23 cellular contexts compared by ENCODE assay signal in the genomic region with DNA sequence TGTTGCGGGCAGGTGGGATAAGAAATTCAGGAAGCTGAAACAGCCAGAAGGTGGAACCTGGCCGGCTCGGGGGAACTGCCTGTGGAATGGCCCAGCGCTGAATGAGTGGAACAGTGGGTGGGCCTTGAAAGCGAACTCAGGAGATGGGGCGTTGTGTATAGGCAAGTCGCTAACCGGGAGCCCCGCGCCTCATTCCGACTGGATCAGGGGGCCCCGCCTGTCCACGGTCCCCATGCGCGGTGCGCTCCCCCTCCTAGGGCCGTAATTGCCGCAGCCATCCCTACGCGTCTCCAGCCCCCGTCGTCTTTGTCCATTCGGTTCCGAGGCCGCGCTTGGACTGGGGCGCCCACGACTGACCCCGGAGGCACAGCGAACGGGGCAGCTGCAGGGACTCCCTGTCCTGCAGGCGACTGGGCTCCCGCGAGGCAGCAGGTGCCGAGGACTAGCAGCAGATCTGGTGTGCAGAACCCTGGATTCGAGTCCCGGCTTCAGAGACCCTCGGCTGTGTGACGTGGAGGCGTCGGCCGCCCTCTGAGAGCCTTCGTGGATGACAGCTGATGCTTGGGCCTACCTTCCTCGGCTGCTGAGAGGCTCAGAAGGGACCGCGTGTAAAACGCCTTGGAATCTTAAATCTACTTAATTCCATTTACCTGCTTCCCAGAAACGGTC. TPM values are rescaled to one million over a fixed set of nuclear protein-coding genes. Genes with fewer than 3 reads are reported as not detected.
DNase-seq lines count a peak whose midpoint lies in the region; FAIRE-seq and TF ChIP-seq lines count a peak whose summit lies in the region.
"Had no signal": no experiment of that assay in that cellular context is flagged by ENCODE, and none has a peak within 500 bp of the region (broad histone marks: within the 10 kb centered on the region; RNA-seq: fewer than 3 reads in every experiment).

No MANE protein-coding gene starts in this region.

- H3K27ac ChIP-seq in breast epithelium, result no peak overlapping the region
- no peak overlapping the region for H3K27ac ChIP-seq in coronary artery
- no peak overlapping the region for H3K27ac ChIP-seq in kidney (ENCODE audit: low read depth in 2 of 2, low read length in 2 of 2)
- no peak overlapping the region for H3K27ac ChIP-seq in sigmoid colon
- H3K27ac ChIP-seq: HL-60, left lung, upper lobe of left lung had no signal

- H3K4me3 ChIP-seq in breast epithelium (peak overlapping the region in 2 of 3 donors; percentile 9 to 49), coronary artery (peak overlapping the region; percentile 51), kidney (ENCODE audit: low read length in 2 of 2) (no peak overlapping the region), sigmoid colon (no peak overlapping the region)
- H3K4me3 ChIP-seq: GM12878 had no signal

- CTCF ChIA-PET in MCF 10A (lab: Yijun Ruan, JAX), result interaction anchor here (0.6 to 1.1 kb wide), 4 partner anchors 10 to 282 kb away, joined by 3 to 5 read pairs (median 4); no protein-coding TSS in a partner anchor

- H3K4me3 Mint-ChIP-seq in MCF 10A (ENCODE audit: unreplicated experiment), result no peak overlapping the region
- H3K4me3 Mint-ChIP-seq: activated CD8-positive, alpha-beta T cell treated with anti-CD3 and anti-CD28 coated beads, Interleukin-2, amount 10 ng/mL, durations not matched to agents 7 days and 5 days; mesothelial cell of epicardium had no signal

- DNase-seq in breast epithelium (ENCODE audit: low spot score in 2 of 2) (no peak), MCF 10A (ENCODE audit: unreplicated experiment) (no peak), coronary artery (ENCODE audit: low spot score) (no peak), kidney (peak; percentile 61), sigmoid colon (peak; percentile 47), NCI-H146 treated with DMSO at 0.1 percent for 48 hours (lab: John Stamatoyannopoulos, UW; ENCODE audit: unreplicated experiment) (no peak), activated T-cell treated with anti-CD3 and anti-CD28 coated beads for 4 hours (no peak), Kasumi-1 (lab: John Stamatoyannopoulos, UW) (no peak)
- DNase-seq: COR-L47, NCI-H2081, NCI-H774 had no signal

- POLR2A ChIA-PET in MCF 10A (lab: Yijun Ruan, JAX), result no interaction called here

- peaks cover 4% of the 10 kb centered on the region for H3K27me3 Mint-ChIP-seq in MCF 10A (ENCODE audit: insufficient read depth, unreplicated experiment)

- H3K4me1 ChIP-seq in breast epithelium, result peaks cover 0 to 9% of the 10 kb centered on the region in 2 donors
- H3K4me1 ChIP-seq in kidney (ENCODE audit: control insufficient read depth in 1 of 2, insufficient read depth in 1 of 2, low read depth in 1 of 2, low read length in 2 of 2), result peaks cover 13 to 18% of the 10 kb centered on the region in 2 donors
- H3K4me1 ChIP-seq in sigmoid colon, result peaks cover 0 to 58% (median 42%) of the 10 kb centered on the region in 4 donors

- no peak for TF ChIP-seq EP300 in sigmoid colon (IDR thresholded peaks at IDR 0.05)

- intact Hi-C loops in breast epithelium (cut with DNase I; ENCODE audit: low total_unique reads) (no loop called here), MCF 10A (cut with micrococcal nuclease) (no loop called here), kidney (cut with DNase I) (no loop called here), sigmoid colon (cut with DNase I) (loop anchor here (10.0 kb wide), 2 partner anchors 54 to 296 kb away; no protein-coding TSS in a partner anchor)

- no peaks in the 10 kb centered on the region for H3K9me3 Mint-ChIP-seq in MCF 10A (ENCODE audit: unreplicated experiment)
- H3K9me3 Mint-ChIP-seq: mesothelial cell of epicardium, nephron had no signal

- WGBS in sigmoid colon, 2 donors, result 18 to 28% methylated on average over 48 of the region's 48 CpGs

- no peak overlapping the region for H3K9ac ChIP-seq in kidney (ENCODE audit: low read length in 2 of 2)

- no peak overlapping the region for H3K27ac Mint-ChIP-seq in MCF 10A (ENCODE audit: low read depth, unreplicated experiment)
- H3K27ac Mint-ChIP-seq: activated CD8-positive, alpha-beta T cell treated with anti-CD3 and anti-CD28 coated beads, Interleukin-2, amount 10 ng/mL, durations not matched to agents 7 days and 5 days; mesothelial cell of epicardium; nephron; progenitor cell of endocrine pancreas had no signal

- H3K36me3 Mint-ChIP-seq in MCF 10A (ENCODE audit: insufficient read depth, unreplicated experiment), result no peaks in the 10 kb centered on the region
- H3K36me3 Mint-ChIP-seq: mesothelial cell of epicardium had no signal

- no TSS peak for BruUV-seq in MCF 10A (replicated peaks; lab: Mats Ljungman, UMichigan)

- H3K4me1 Mint-ChIP-seq in MCF 10A (ENCODE audit: insufficient read depth, unreplicated experiment), result peaks cover 13% of the 10 kb centered on the region

- H3K27me3 ChIP-seq in breast epithelium, result peaks cover 17 to 42% of the 10 kb centered on the region in 2 donors
- peaks cover 27 to 57% (median 45%) of the 10 kb centered on the region in 3 donors for H3K27me3 ChIP-seq in sigmoid colon

- FAIRE-seq in kidney (lab: Jason Lieb, UNC), result no peak
- FAIRE-seq: GM12878, H54 had no signal

- H3K36me3 ChIP-seq in breast epithelium (no peaks in the 10 kb centered on the region), kidney (ENCODE audit: control insufficient read depth in 1 of 2, insufficient read depth in 2 of 2, low read length in 2 of 2) (no peaks in the 10 kb centered on the region), sigmoid colon (no peaks in the 10 kb centered on the region)
- H3K36me3 ChIP-seq: left lung, upper lobe of left lung had no signal

- TF ChIP-seq POLR2A in breast epithelium (IDR thresholded peaks at IDR 0.05) (no peak), sigmoid colon (IDR thresholded peaks at IDR 0.05) (no peak)

- H3K9me3 ChIP-seq in breast epithelium, result no peaks in the 10 kb centered on the region
- H3K9me3 ChIP-seq in kidney (ENCODE audit: control insufficient read depth in 1 of 2, low read length in 2 of 2), result no peaks in the 10 kb centered on the region
- no peaks in the 10 kb centered on the region for H3K9me3 ChIP-seq in sigmoid colon
- H3K9me3 ChIP-seq: left lung, upper lobe of left lung had no signal

- TF ChIP-seq CTCF in breast epithelium (IDR thresholded peaks at IDR 0.05), result no peak
- no peak for TF ChIP-seq CTCF in MCF 10A (IDR thresholded peaks at IDR 0.05; ENCODE audit: unreplicated experiment)
- TF ChIP-seq CTCF in coronary artery (IDR thresholded peaks at IDR 0.05), result no peak
- no peak for TF ChIP-seq CTCF in kidney (IDR thresholded peaks at IDR 0.05; ENCODE audit: borderline replicate concordance, extremely low read depth, insufficient read depth)
- TF ChIP-seq CTCF in sigmoid colon (IDR thresholded peaks at IDR 0.05), result no peak

RNA-seq across cellular contexts. Expression of a gene that starts 10.9 kb away (rescaled TPM):
- total RNA-seq in breast epithelium (10 to 100 TPM in 2 of 3 donors, 1 to 10 TPM in 1; 4.7 to 46.5 (median 12.3) TPM), MCF 10A (2022) (not detected in 2 replicates), kidney (25.3 TPM), sigmoid colon (1 to 10 TPM in 2 of 4 donors, not detected in 2; 2.1 to 3.3 TPM)
- polyA plus RNA-seq in kidney (ENCODE audit: insufficient read depth, low read depth, low replicate concordance) (102 TPM), sigmoid colon (100 to 1,000 TPM in 2 of 3 donors, 10 to 100 TPM in 1; 91.3 to 300 (median 194) TPM)
- total RNA-seq: A172; activated CD8-positive, alpha-beta T cell treated with anti-CD3 and anti-CD28 coated beads, Interleukin-2, amount 10 ng/mL, durations not matched to agents 7 days and 5 days; GM12878; M059J; mesothelial cell of epicardium; SK-MEL-5 had no signal

Comparison
In these comparisons a context has a peak if more than half of its experiments do, and no peak if none do; other contexts are left out.
1. DNase-seq: peak in kidney (single experiment) and sigmoid colon (single experiment); none in breast epithelium (0 of 2), MCF 10A (single experiment), coronary artery (single experiment), NCI-H146 treated with DMSO at 0.1 percent for 48 hours (single experiment), activated T-cell treated with anti-CD3 and anti-CD28 coated beads for 4 hours (single experiment) and Kasumi-1 (0 of 2).
2. H3K4me3 ChIP-seq: peak in breast epithelium (2 of 3) and coronary artery (single experiment); none in kidney (0 of 2) and sigmoid colon (0 of 4).